Comparison of ENCODE assay signal across 1 cellular context in the genomic region with DNA sequence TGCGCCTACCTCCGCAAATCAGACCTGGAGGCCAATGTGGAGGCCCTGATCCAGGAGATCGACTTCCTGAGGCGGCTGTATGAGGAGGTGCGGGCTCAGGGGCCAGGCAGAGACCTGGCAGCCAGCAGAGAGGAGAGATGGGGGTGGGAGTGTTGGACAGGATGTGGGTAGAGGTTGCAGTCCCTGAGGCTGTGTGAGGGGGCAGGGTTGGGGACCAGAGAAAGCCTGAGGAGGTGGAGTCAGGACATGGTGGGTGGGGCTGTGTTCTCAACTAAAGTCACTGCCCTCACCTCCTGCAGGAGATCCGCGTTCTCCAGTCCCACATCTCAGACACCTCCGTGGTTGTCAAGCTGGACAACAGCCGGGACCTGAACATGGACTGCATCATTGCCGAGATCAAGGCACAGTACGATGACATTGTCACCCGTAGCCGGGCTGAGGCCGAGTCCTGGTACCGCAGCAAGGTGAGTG.
A peak's percentile ranks its signal among the peaks of the same experiment; 100 is the strongest.
TF ChIP-seq lines count a peak whose summit lies in the region.

No MANE protein-coding gene starts in this region.

TF ChIP-seq in GM12878, 131 proteins besides CTCF, POLR2A, EP300 and RAD21:
- TF ChIP-seq RUNX3 (IDR thresholded peaks at IDR 0.05; ENCODE audit: low read length) = peak; percentile 43
